20 cellular contexts compared by ENCODE assay signal in the genomic region with DNA sequence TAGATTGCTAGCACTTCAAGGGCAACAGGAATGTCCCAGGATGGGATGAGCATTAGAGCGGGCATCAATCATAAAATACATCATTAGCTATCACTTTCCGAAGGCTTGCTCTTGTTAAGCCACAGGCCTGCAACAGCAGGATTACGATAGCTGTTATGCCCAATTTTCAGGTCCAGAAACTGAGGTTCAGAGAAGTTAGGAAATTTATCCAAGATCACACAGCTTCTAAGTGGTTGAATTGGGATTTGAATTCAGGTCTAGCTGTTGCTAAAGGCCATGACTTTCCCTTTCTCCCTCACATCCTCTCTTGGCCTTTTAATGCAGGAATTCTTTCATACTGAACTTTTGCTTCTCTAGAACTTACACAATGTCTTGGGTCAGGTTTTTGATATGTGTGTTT.
"Had no signal": no experiment of that assay in that cellular context is flagged by ENCODE, and none has a peak within 500 bp of the region (broad histone marks: within the 10 kb centered on the region; RNA-seq: fewer than 3 reads in every experiment).

No MANE protein-coding gene starts in this region.

- H3K36me3 ChIP-seq: gastrocnemius medialis, heart left ventricle, thyroid gland, uterus had no signal

- H3K27me3 ChIP-seq: gastrocnemius medialis, thyroid gland had no signal

- H3K9me3 ChIP-seq: gastrocnemius medialis, heart left ventricle, thyroid gland, uterus had no signal

- FAIRE-seq: colon, small intestine had no signal

- H3K4me3 ChIP-seq: gastrocnemius medialis, heart left ventricle, thyroid gland, uterus had no signal

- DNase-seq: activated CD4-positive, alpha-beta T cell treated with anti-CD3 and anti-CD28 coated beads, Interleukin-2, amount 10 ng/mL, durations not matched to agents 7 days and 5 days; activated CD8-positive, alpha-beta T cell treated with anti-CD3 and anti-CD28 coated beads, Interleukin-2, amount 10 ng/mL, durations not matched to agents 7 days and 5 days; activated naive CD4-positive, alpha-beta T cell treated with Interleukin-2 at 50 U/mL for 16 hours; activated naive CD8-positive, alpha-beta T cell treated with anti-CD3 and anti-CD28 coated beads, Interleukin-2, amount 10 ng/mL, durations not matched to agents 7 days and 5 days; activated T-cell treated with anti-CD3 and anti-CD28 coated beads, Interleukin-2, amount 50 U/mL, for 24 hours; caudate nucleus; erythroblast; gastrocnemius medialis; heart left ventricle; kidney; mammary epithelial cell; small intestine; stimulated activated CD4-positive, alpha-beta T cell treated with anti-CD3 and anti-CD28 coated beads, Interleukin-4, amount 100 ng/mL, for 4 hours; stimulated activated naive B cell treated with anti-CD40 and anti-IgM and Interleukin-4, amounts not matched to agents 10 μg/mL and 1 μg/mL and 100 μg/mL, for 72 hours; T1000; thyroid gland; uterus had no signal

- H3K4me1 ChIP-seq: uterus had no signal

- ATAC-seq: activated CD4-positive, CD25-positive, alpha-beta regulatory T cell treated with anti-CD3 and anti-CD28 coated beads, Interleukin-2, amount 50 U/mL, for 24 hours; activated CD8-positive, alpha-beta T cell treated with anti-CD3 and anti-CD28 coated beads, Interleukin-2, amount 10 ng/mL, durations not matched to agents 7 days and 5 days; left lobe of liver; stimulated activated naive B cell treated with anti-CD40 and anti-IgM and Interleukin-4, amounts not matched to agents 10 μg/mL and 1 μg/mL and 100 μg/mL, for 72 hours had no signal
